ENCODE assay signal across 9 cellular contexts in the genomic region with DNA sequence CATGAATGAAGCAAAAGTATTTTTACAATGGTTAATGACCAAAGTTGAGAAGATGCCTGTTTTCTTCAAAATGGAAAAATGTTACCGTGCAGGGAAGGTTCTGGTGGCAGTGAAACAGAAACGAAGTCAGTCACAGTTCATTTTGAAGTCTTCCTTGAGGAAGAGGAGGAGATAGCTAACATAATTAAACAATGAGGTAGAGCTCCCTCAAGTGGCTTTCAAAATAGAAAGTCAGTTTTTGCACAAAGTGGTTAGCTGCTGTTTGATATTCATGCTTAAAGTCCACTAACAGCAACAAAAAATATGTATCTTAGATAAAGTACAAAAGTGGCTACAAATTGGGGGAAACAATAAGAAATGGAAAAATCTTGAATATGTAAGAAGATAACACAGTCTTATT.
DNase-seq lines count a peak whose midpoint lies in the region; ATAC-seq, FAIRE-seq and TF ChIP-seq lines count a peak whose summit lies in the region.
"Had no signal": no experiment of that assay in that cellular context is flagged by ENCODE, and none has a peak within 500 bp of the region (broad histone marks: within the 10 kb centered on the region; RNA-seq: fewer than 3 reads in every experiment).

No MANE protein-coding gene starts in this region.

- H3K4me1 ChIP-seq in Peyer's patch: no peaks in the 10 kb centered on the region

- no peak for DNase-seq in D721Med (ENCODE audit: insufficient read length, low spot score)
- DNase-seq in HEK293T (ENCODE audit: extremely low spot score): peak; percentile 12
- DNase-seq in kidney epithelial cell (ENCODE audit: low read depth): no peak
- DNase-seq in left colon: no peak
- no peak for DNase-seq in Peyer's patch

- H3K36me3 ChIP-seq in kidney epithelial cell (ENCODE audit: control insufficient read depth, insufficient read depth, low read length) (no peaks in the 10 kb centered on the region), Peyer's patch (no peaks in the 10 kb centered on the region)

- peak; percentile 50 for TF ChIP-seq CTCF in D721Med (IDR thresholded peaks at IDR 0.05; ENCODE audit: insufficient read depth, missing control alignments)
- TF ChIP-seq CTCF in kidney epithelial cell (IDR thresholded peaks at IDR 0.05; ENCODE audit: insufficient read depth, low read length, poor library complexity, severe bottlenecking): peak; percentile 43
- TF ChIP-seq CTCF in Peyer's patch (IDR thresholded peaks at IDR 0.05): peak in 3 of 6 experiments; percentile 43 to 55 (median 44)

- POLR2A ChIA-PET in HEK293T (lab: Yijun Ruan, JAX): interaction anchor here (0.6 kb wide), 1 partner anchor 205 kb away, joined by 3 read pairs; no protein-coding TSS in a partner anchor

- no peak for ATAC-seq in left colon
- ATAC-seq in HG02571 (IDR thresholded peaks at IDR 0.05; ENCODE audit: unreplicated experiment): no peak
- ATAC-seq in esophagus mucosa: no peak

- no peak for FAIRE-seq in D721Med (lab: Jason Lieb, UNC)
- FAIRE-seq in TTC549 (lab: Jason Lieb, UNC): peak; percentile 63

- H3K27ac ChIP-seq in Peyer's patch: no peak overlapping the region
- H3K27ac ChIP-seq: HL-60 had no signal

- intact Hi-C loops in left colon (cut with DNase I, micrococcal nuclease): no loop called here

- no peaks in the 10 kb centered on the region for H3K9me3 ChIP-seq in Peyer's patch

- H3K4me3 ChIP-seq in kidney epithelial cell (ENCODE audit: low read depth, low read length) (no peak overlapping the region), Peyer's patch (no peak overlapping the region)

- H3K27me3 ChIP-seq in kidney epithelial cell (ENCODE audit: control insufficient read depth, insufficient read depth, low read length): no peaks in the 10 kb centered on the region
- H3K27me3 ChIP-seq in Peyer's patch: no peaks in the 10 kb centered on the region

- CTCF ChIA-PET in HEK293T (lab: Yijun Ruan, JAX): interaction anchor here (0.9 to 1.3 kb wide), 4 partner anchors 28 to 334 kb away, joined by 4 to 7 read pairs (median 5); no protein-coding TSS in a partner anchor

- TF ChIP-seq POLR2A in Peyer's patch (IDR thresholded peaks at IDR 0.05): no peak

TF ChIP-seq in HEK293T, 16 proteins besides CTCF, POLR2A, EP300 and RAD21:
- TF ChIP-seq SP1 (IDR thresholded peaks at IDR 0.05): no peak
